Comparison of ENCODE assay signal across 8 cellular contexts in genomic region chr5:97918614-97919013, GRCh38.
"Had no signal": no experiment of that assay in that cellular context is flagged by ENCODE, and none has a peak within 500 bp of the region (broad histone marks: within the 10 kb centered on the region; RNA-seq: fewer than 3 reads in every experiment).

No MANE protein-coding gene starts in this region.

- DNase-seq: GM23248, GOT3, H7, HFFc6 had no signal

- H3K4me3 ChIP-seq: GM23248, HAP-1 had no signal

- H3K4me1 ChIP-seq: HAP-1 had no signal

- H2AFZ ChIP-seq: GM23248 had no signal

- H3K9me3 ChIP-seq: HAP-1 had no signal

- H3K27ac ChIP-seq: GM23248, HL-60 had no signal

- ATAC-seq: HCT116, HepG2 had no signal

- H3K36me3 ChIP-seq: HAP-1 had no signal

- H3K9ac ChIP-seq: GM23248 had no signal
